Comparison of ENCODE assay signal across 11 cellular contexts in genomic region chr9:9352877-9353481, GRCh38.
DNase-seq lines count a peak whose midpoint lies in the region; ATAC-seq and TF ChIP-seq lines count a peak whose summit lies in the region.
"Had no signal": no experiment of that assay in that cellular context is flagged by ENCODE, and none has a peak within 500 bp of the region (broad histone marks: within the 10 kb centered on the region; RNA-seq: fewer than 3 reads in every experiment).

No MANE protein-coding gene starts in this region.

- no peak for TF ChIP-seq POLR2A in gastroesophageal sphincter (IDR thresholded peaks at IDR 0.05)

- no peaks in the 10 kb centered on the region for H3K9me3 Mint-ChIP-seq in stimulated activated naive CD8-positive, alpha-beta T cell treated with anti-CD3 and anti-CD28 coated beads, Interleukin-15, amount 100 ng/mL, for 72 hours
- peaks cover 0 to 11% (median under 1%) of the 10 kb centered on the region in 6 donors for H3K9me3 Mint-ChIP-seq in immature natural killer cell
- H3K9me3 Mint-ChIP-seq: activated naive CD8-positive, alpha-beta T cell treated with anti-CD3 and anti-CD28 coated beads, Interleukin-2, amount 10 ng/mL, durations not matched to agents 7 days and 5 days had no signal

- H3K9me2 ChIP-seq in PC-9 (ENCODE audit: insufficient read depth), result no peaks in the 10 kb centered on the region

- no peaks in the 10 kb centered on the region for H3K36me3 Mint-ChIP-seq in immature natural killer cell
- H3K36me3 Mint-ChIP-seq: activated naive CD8-positive, alpha-beta T cell treated with anti-CD3 and anti-CD28 coated beads, Interleukin-2, amount 10 ng/mL, durations not matched to agents 7 days and 5 days had no signal

- WGBS in gastroesophageal sphincter (ENCODE audit: low coverage in 1 of 2), 2 donors, result 29 to 31% methylated on average over 2 of the region's 2 CpGs

- H3K4me3 ChIP-seq in PC-9, result no peak overlapping the region
- no peak overlapping the region for H3K4me3 ChIP-seq in gastroesophageal sphincter
- H3K4me3 ChIP-seq: K562 had no signal

- no peaks in the 10 kb centered on the region for H3F3A ChIP-seq in PC-9 (ENCODE audit: insufficient read depth, low read depth)

- no peaks in the 10 kb centered on the region for H3K27me3 Mint-ChIP-seq in stimulated activated naive CD8-positive, alpha-beta T cell treated with anti-CD3 and anti-CD28 coated beads, Interleukin-15, amount 100 ng/mL, for 72 hours
- H3K27me3 Mint-ChIP-seq in immature natural killer cell (ENCODE audit: low read depth in 3 of 3), result no peaks in the 10 kb centered on the region
- H3K27me3 Mint-ChIP-seq: activated naive CD8-positive, alpha-beta T cell treated with anti-CD3 and anti-CD28 coated beads, Interleukin-2, amount 10 ng/mL, durations not matched to agents 7 days and 5 days had no signal

- no peak overlapping the region for H3K27ac ChIP-seq in PC-9
- H3K27ac ChIP-seq in gastroesophageal sphincter, result no peak overlapping the region
- H3K27ac ChIP-seq: neutrophil had no signal

- no peaks in the 10 kb centered on the region for H3K36me3 ChIP-seq in PC-9 (ENCODE audit: low read depth)
- H3K36me3 ChIP-seq in gastroesophageal sphincter, result no peaks in the 10 kb centered on the region
- H3K36me3 ChIP-seq: neutrophil had no signal

- H3K4me3 Mint-ChIP-seq in stimulated activated naive CD8-positive, alpha-beta T cell treated with anti-CD3 and anti-CD28 coated beads, Interleukin-15, amount 100 ng/mL, for 72 hours, result no peak overlapping the region
- no peak overlapping the region for H3K4me3 Mint-ChIP-seq in immature natural killer cell
- H3K4me3 Mint-ChIP-seq: activated naive CD8-positive, alpha-beta T cell treated with anti-CD3 and anti-CD28 coated beads, Interleukin-2, amount 10 ng/mL, durations not matched to agents 7 days and 5 days had no signal

- DNase-seq in stimulated activated naive CD8-positive, alpha-beta T cell treated with anti-CD3 and anti-CD28 coated beads, Interleukin-15, Interleukin-2, amounts not matched to agents 100 U/mL and 50 U/mL, for 24 hours, result peak; percentile 8
- no peak for DNase-seq in stimulated activated naive CD8-positive, alpha-beta T cell treated with anti-CD3 and anti-CD28 coated beads, Interleukin-15, amount 100 ng/mL, for 72 hours
- DNase-seq in PC-9 (no peak), dedifferentiated amniotic fluid mesenchymal stem cell (ENCODE audit: extremely low spot score) (no peak), immature natural killer cell (no peak)
- no peak for DNase-seq in stimulated activated CD4-positive, alpha-beta T cell treated with anti-CD3 and anti-CD28 coated beads, Interleukin-12 subunit alpha, Interleukin-12 subunit beta, amount 100 ng/mL, for 4 hours
- DNase-seq: activated naive CD8-positive, alpha-beta T cell treated with anti-CD3 and anti-CD28 coated beads, Interleukin-2, amount 10 ng/mL, durations not matched to agents 7 days and 5 days had no signal

- CTCF ChIA-PET in PC-9 (lab: Charles Lee), result no interaction called here

- H3K4me2 ChIP-seq in PC-9, result no peak overlapping the region

- no peaks in the 10 kb centered on the region for H3K79me2 ChIP-seq in PC-9 (ENCODE audit: low read depth)

- POLR2A ChIA-PET in PC-9 (lab: Charles Lee; ENCODE audit: unreplicated experiment), result no interaction called here

- peak; percentile 63 for TF ChIP-seq CTCF in PC-9 (conservative IDR thresholded peaks at IDR 0.05)
- peak; percentile 39 to 59 (median 48) for TF ChIP-seq CTCF in gastroesophageal sphincter (IDR thresholded peaks at IDR 0.05)

- no peak for TF ChIP-seq EP300 in gastroesophageal sphincter (IDR thresholded peaks at IDR 0.05)

- BruUV-seq in PC-9 (replicated peaks; lab: Mats Ljungman, UMichigan), result no TSS peak

- intact Hi-C loops in PC-9 (cut with micrococcal nuclease; ENCODE audit: unreplicated experiment), result loop anchor here (10.0 kb wide), 1 partner anchor 1778 kb away; no protein-coding TSS in a partner anchor

- H3K27me3 ChIP-seq in PC-9 (ENCODE audit: insufficient read depth, low read depth), result no peaks in the 10 kb centered on the region
- no peaks in the 10 kb centered on the region for H3K27me3 ChIP-seq in gastroesophageal sphincter
- H3K27me3 ChIP-seq: neutrophil had no signal

- no peaks in the 10 kb centered on the region for H3K4me1 Mint-ChIP-seq in stimulated activated naive CD8-positive, alpha-beta T cell treated with anti-CD3 and anti-CD28 coated beads, Interleukin-15, amount 100 ng/mL, for 72 hours
- H3K4me1 Mint-ChIP-seq in immature natural killer cell, result no peaks in the 10 kb centered on the region
- H3K4me1 Mint-ChIP-seq: activated naive CD8-positive, alpha-beta T cell treated with anti-CD3 and anti-CD28 coated beads, Interleukin-2, amount 10 ng/mL, durations not matched to agents 7 days and 5 days had no signal

- H3K9me3 ChIP-seq in PC-9 (ENCODE audit: insufficient read depth, low read depth) (no peaks in the 10 kb centered on the region), gastroesophageal sphincter (no peaks in the 10 kb centered on the region)
- H3K9me3 ChIP-seq: neutrophil had no signal

- no peak overlapping the region for H2AFZ ChIP-seq in PC-9

- H4K20me1 ChIP-seq in PC-9 (ENCODE audit: insufficient read depth), result no peaks in the 10 kb centered on the region

- H3K4me1 ChIP-seq in PC-9 (replicated peaks; ENCODE audit: insufficient read depth) (no peaks in the 10 kb centered on the region), gastroesophageal sphincter (no peaks in the 10 kb centered on the region)

- H3K27ac Mint-ChIP-seq in stimulated activated naive CD8-positive, alpha-beta T cell treated with anti-CD3 and anti-CD28 coated beads, Interleukin-15, amount 100 ng/mL, for 72 hours, result no peak overlapping the region
- H3K27ac Mint-ChIP-seq in immature natural killer cell, result no peak overlapping the region
- H3K27ac Mint-ChIP-seq: activated naive CD8-positive, alpha-beta T cell treated with anti-CD3 and anti-CD28 coated beads, Interleukin-2, amount 10 ng/mL, durations not matched to agents 7 days and 5 days had no signal

- ATAC-seq in stimulated activated naive CD8-positive, alpha-beta T cell treated with anti-CD3 and anti-CD28 coated beads, Interleukin-15, Interleukin-2, amounts not matched to agents 100 U/mL and 50 U/mL, for 24 hours, result no peak
- ATAC-seq in stimulated activated naive CD8-positive, alpha-beta T cell treated with anti-CD3 and anti-CD28 coated beads, Interleukin-15, amount 100 ng/mL, for 72 hours, result no peak
- no peak for ATAC-seq in gastroesophageal sphincter
- ATAC-seq in GM18520 (IDR thresholded peaks at IDR 0.05; ENCODE audit: unreplicated experiment), result no peak
- ATAC-seq: K562 had no signal
